Comparison of ENCODE assay signal across 8 cellular contexts in genomic region chr18:7452331-7452730, GRCh38.
DNase-seq lines count a peak whose midpoint lies in the region; ATAC-seq and TF ChIP-seq lines count a peak whose summit lies in the region.

No MANE protein-coding gene starts in this region.

- intact Hi-C loops in transverse colon (cut with DNase I; ENCODE audit: low total_unique reads), result no loop called here

- H3K9me3 Mint-ChIP-seq in activated T-helper 17 cell treated with anti-CD3 and anti-CD28 coated beads, Interleukin-2, amount 50 U/mL, for 72 hours, result peaks cover 4% of the 10 kb centered on the region

- H3K27ac ChIP-seq in hepatocyte (no peak overlapping the region), transverse colon (no peak overlapping the region)

- TF ChIP-seq EP300 in transverse colon (IDR thresholded peaks at IDR 0.05; ENCODE audit: low read depth), result no peak

- H3K79me2 ChIP-seq in hepatocyte, result no peaks in the 10 kb centered on the region

- H3K4me1 Mint-ChIP-seq in activated T-helper 17 cell treated with anti-CD3 and anti-CD28 coated beads, Interleukin-2, amount 50 U/mL, for 72 hours, result no peaks in the 10 kb centered on the region

- no peaks in the 10 kb centered on the region for H3K36me3 Mint-ChIP-seq in activated T-helper 17 cell treated with anti-CD3 and anti-CD28 coated beads, Interleukin-2, amount 50 U/mL, for 72 hours (ENCODE audit: low read depth)

- no peak overlapping the region for H3K4me2 ChIP-seq in hepatocyte

- H3K36me3 ChIP-seq in hepatocyte (replicated peaks; ENCODE audit: insufficient read depth, low read depth) (no peaks in the 10 kb centered on the region), transverse colon (no peaks in the 10 kb centered on the region)

- in situ Hi-C loops in transverse colon (cut with MboI; ENCODE audit: low pct_ligation_motif_present in 1 of 4, low pct_unique_long_range_greater_than_20kb in 1 of 4, low sequenced_read_pairs in 3 of 4), result no loop called here

- H3K4me3 Mint-ChIP-seq in activated T-helper 17 cell treated with anti-CD3 and anti-CD28 coated beads, Interleukin-2, amount 50 U/mL, for 72 hours, result no peak overlapping the region

- 31% methylated on average over 6 of the region's 6 CpGs for WGBS in hepatocyte (ENCODE audit: low lambda C conversion rate, missing lambda C conversion rate)
- 35 to 60% methylated on average over 4 to 6 of the region's 6 CpGs for WGBS in transverse colon (ENCODE audit: low coverage in 1 of 2), 2 donors

- TF ChIP-seq POLR2A in transverse colon (IDR thresholded peaks at IDR 0.05), result no peak

- no peak overlapping the region for H2AFZ ChIP-seq in hepatocyte

- H3K27ac Mint-ChIP-seq in activated T-helper 17 cell treated with anti-CD3 and anti-CD28 coated beads, Interleukin-2, amount 50 U/mL, for 72 hours, result no peak overlapping the region

- peak; percentile 42 for TF ChIP-seq CTCF in hepatocyte (IDR thresholded peaks at IDR 0.05; ENCODE audit: poor library complexity)
- peak in 4 of 5 experiments; percentile 37 to 53 (median 44) for TF ChIP-seq CTCF in transverse colon (IDR thresholded peaks at IDR 0.05)

- peak; percentile 49 for DNase-seq in EH (ENCODE audit: low read depth)
- DNase-seq in Jurkat, Clone E6-1 (ENCODE audit: low read depth, low spot score), result peak; percentile 8
- peak; percentile 68 for DNase-seq in hepatocyte (ENCODE audit: low spot score)
- DNase-seq in transverse colon, result no peak
- DNase-seq in NCI-H774 (lab: John Stamatoyannopoulos, UW), result no peak

- H3K9me2 ChIP-seq in hepatocyte (replicated peaks; ENCODE audit: insufficient read depth), result no peaks in the 10 kb centered on the region

- peak; percentile 46 for ATAC-seq in activated T-helper 17 cell treated with anti-CD3 and anti-CD28 coated beads, Interleukin-2, amount 50 U/mL, for 72 hours (replicated peaks)
- ATAC-seq in GM18511 (IDR thresholded peaks at IDR 0.05; ENCODE audit: unreplicated experiment) (no peak), GM18861 (IDR thresholded peaks at IDR 0.05; ENCODE audit: unreplicated experiment) (no peak)

- H3K4me1 ChIP-seq in hepatocyte (ENCODE audit: insufficient read depth) (no peaks in the 10 kb centered on the region), transverse colon (no peaks in the 10 kb centered on the region)

- no peaks in the 10 kb centered on the region for H4K20me1 ChIP-seq in hepatocyte (ENCODE audit: insufficient read depth, poor library complexity, severe bottlenecking)

- no peak overlapping the region for H3K4me3 ChIP-seq in Jurkat, Clone E6-1 (ENCODE audit: low read length)
- H3K4me3 ChIP-seq in hepatocyte (no peak overlapping the region), transverse colon (no peak overlapping the region)

- H3K27me3 ChIP-seq in hepatocyte, result no peaks in the 10 kb centered on the region
- H3K27me3 ChIP-seq in transverse colon, result no peaks in the 10 kb centered on the region

- H3K27me3 Mint-ChIP-seq in activated T-helper 17 cell treated with anti-CD3 and anti-CD28 coated beads, Interleukin-2, amount 50 U/mL, for 72 hours, result no peaks in the 10 kb centered on the region

- H3K9me3 ChIP-seq in hepatocyte (ENCODE audit: low read depth) (no peaks in the 10 kb centered on the region), transverse colon (no peaks in the 10 kb centered on the region)

Comparison
In these comparisons a context has a peak if more than half of its experiments do, and no peak if none do; other contexts are left out.
1. DNase-seq: peak in EH (single experiment), Jurkat, Clone E6-1 (single experiment) and hepatocyte (single experiment); none in transverse colon (single experiment) and NCI-H774 (single experiment).